In genomic region chr1:63601463-63601862, GRCh38 we compare ENCODE assay signal across 1 cellular context.
TF ChIP-seq lines count a peak whose summit lies in the region.

No MANE protein-coding gene starts in this region.

TF ChIP-seq in H1, 55 proteins besides CTCF, POLR2A, EP300 and RAD21:
- no peak for TF ChIP-seq SP2 (IDR thresholded peaks at IDR 0.05; ENCODE audit: low read length)
- no peak for TF ChIP-seq RFX5 (IDR thresholded peaks at IDR 0.05; ENCODE audit: borderline replicate concordance, low read depth, low read length)
- no peak for TF ChIP-seq TCF12 (IDR thresholded peaks at IDR 0.05; ENCODE audit: low read depth, low read length)
- no peak for TF ChIP-seq BACH1 (IDR thresholded peaks at IDR 0.05; ENCODE audit: low read length)
